Comparison of ENCODE assay signal across 25 cellular contexts in genomic region chr20:36478137-36478905, GRCh38.
DNase-seq lines count a peak whose midpoint lies in the region; ATAC-seq, FAIRE-seq and TF ChIP-seq lines count a peak whose summit lies in the region.
"Had no signal": no experiment of that assay in that cellular context is flagged by ENCODE, and none has a peak within 500 bp of the region (broad histone marks: within the 10 kb centered on the region; RNA-seq: fewer than 3 reads in every experiment).

No MANE protein-coding gene starts in this region.

- H3K27me3 ChIP-seq in left ventricle myocardium inferior (ENCODE audit: low read depth) (no peaks in the 10 kb centered on the region), astrocyte (ENCODE audit: insufficient read depth, low read length) (no peaks in the 10 kb centered on the region), tibial artery (no peaks in the 10 kb centered on the region)
- H3K27me3 ChIP-seq: BE2C, cardiac muscle cell, dorsolateral prefrontal cortex, left lung, right atrium auricular region, SJSA1, upper lobe of right lung had no signal

- peaks cover 97% of the 10 kb centered on the region for H4K20me1 ChIP-seq in astrocyte (ENCODE audit: insufficient read depth, low read length)

- TF ChIP-seq CTCF in left ventricle myocardium inferior (IDR thresholded peaks at IDR 0.05; ENCODE audit: borderline replicate concordance): peak; percentile 17
- TF ChIP-seq CTCF in astrocyte (IDR thresholded peaks at IDR 0.05; ENCODE audit: insufficient read depth, low read depth, low read length): no peak
- TF ChIP-seq CTCF in tibial artery (IDR thresholded peaks at IDR 0.05): no peak

- H3K4me3 Mint-ChIP-seq in astrocyte (ENCODE audit: unreplicated experiment): no peak overlapping the region
- H3K4me3 Mint-ChIP-seq in activated naive CD4-positive, alpha-beta T cell treated with anti-CD3 and anti-CD28 coated beads, Interleukin-2, amount 10 ng/mL, durations not matched to agents 7 days and 5 days: no peak overlapping the region
- H3K4me3 Mint-ChIP-seq: T-helper 2 cell treated with Interferon-gamma antibody and Interleukin-4, amounts not matched to agents 5 μg/mL and 100 μg/mL, for 36 hours; WTC11 had no signal

- no peak overlapping the region for H3K27ac Mint-ChIP-seq in astrocyte (ENCODE audit: unreplicated experiment)
- H3K27ac Mint-ChIP-seq in activated naive CD4-positive, alpha-beta T cell treated with anti-CD3 and anti-CD28 coated beads, Interleukin-2, amount 10 ng/mL, durations not matched to agents 7 days and 5 days: no peak overlapping the region
- H3K27ac Mint-ChIP-seq: T-helper 2 cell treated with Interferon-gamma antibody and Interleukin-4, amounts not matched to agents 5 μg/mL and 100 μg/mL, for 36 hours; WTC11 had no signal

- H3K4me1 Mint-ChIP-seq in astrocyte (ENCODE audit: low read depth, unreplicated experiment): peaks cover 46% of the 10 kb centered on the region
- H3K4me1 Mint-ChIP-seq in activated naive CD4-positive, alpha-beta T cell treated with anti-CD3 and anti-CD28 coated beads, Interleukin-2, amount 10 ng/mL, durations not matched to agents 7 days and 5 days: peaks cover 25% of the 10 kb centered on the region

- no peak overlapping the region for H3K4me2 ChIP-seq in astrocyte (ENCODE audit: low read length)

- no peak overlapping the region for H2AFZ ChIP-seq in astrocyte (ENCODE audit: low read depth, low read length)

- no peaks in the 10 kb centered on the region for H3K27me3 Mint-ChIP-seq in astrocyte (ENCODE audit: low read depth, unreplicated experiment)
- no peaks in the 10 kb centered on the region for H3K27me3 Mint-ChIP-seq in activated naive CD4-positive, alpha-beta T cell treated with anti-CD3 and anti-CD28 coated beads, Interleukin-2, amount 10 ng/mL, durations not matched to agents 7 days and 5 days

- H3K27ac ChIP-seq in left ventricle myocardium inferior (replicated peaks) (no peak overlapping the region), astrocyte (ENCODE audit: low read depth, low read length) (no peak overlapping the region), tibial artery (peak overlapping the region; percentile 64 to 77)
- H3K27ac ChIP-seq: cardiac muscle cell, left lung, SJSA1, upper lobe of right lung had no signal

- peaks cover 10% of the 10 kb centered on the region for H3K36me3 Mint-ChIP-seq in astrocyte (ENCODE audit: low read depth, unreplicated experiment)
- H3K36me3 Mint-ChIP-seq in activated naive CD4-positive, alpha-beta T cell treated with anti-CD3 and anti-CD28 coated beads, Interleukin-2, amount 10 ng/mL, durations not matched to agents 7 days and 5 days: peaks cover 1% of the 10 kb centered on the region
- H3K36me3 Mint-ChIP-seq: activated naive CD4-positive, alpha-beta T cell treated with anti-CD3 and anti-CD28 coated beads, Interleukin-2, amount 50 U/mL, for 72 hours; WTC11 had no signal

- H3K9me3 Mint-ChIP-seq in astrocyte (ENCODE audit: unreplicated experiment): no peaks in the 10 kb centered on the region
- no peaks in the 10 kb centered on the region for H3K9me3 Mint-ChIP-seq in activated naive CD4-positive, alpha-beta T cell treated with anti-CD3 and anti-CD28 coated beads, Interleukin-2, amount 10 ng/mL, durations not matched to agents 7 days and 5 days
- H3K9me3 Mint-ChIP-seq: activated naive CD4-positive, alpha-beta T cell treated with anti-CD3 and anti-CD28 coated beads, Interleukin-2, amount 50 U/mL, for 72 hours; T-helper 2 cell treated with Interferon-gamma antibody and Interleukin-4, amounts not matched to agents 5 μg/mL and 100 μg/mL, for 36 hours; WTC11 had no signal

- intact Hi-C loops in left ventricle myocardium inferior (cut with micrococcal nuclease) (no loop called here), Right ventricle myocardium inferior (cut with DNase I) (no loop called here), tibial artery (cut with DNase I; ENCODE audit: low total_unique reads) (no loop called here)

- H3K36me3 ChIP-seq in left ventricle myocardium inferior (no peaks in the 10 kb centered on the region), astrocyte (ENCODE audit: insufficient read depth, low read length) (peaks cover 25% of the 10 kb centered on the region), tibial artery (peaks cover 0 to 4% (median 0%) of the 10 kb centered on the region in 3 donors)
- H3K36me3 ChIP-seq: BE2C, left lung, right atrium auricular region, upper lobe of right lung had no signal

- DNase-seq in left ventricle myocardium inferior (no peak), Right ventricle myocardium inferior (ENCODE audit: missing footprints) (no peak), astrocyte (ENCODE audit: low read depth) (no peak), iris pigment epithelial cell (ENCODE audit: low read depth) (peak; percentile 88), tibial artery (no peak), DMS153 (lab: John Stamatoyannopoulos, UW) (no peak), NCI-H82 (lab: John Stamatoyannopoulos, UW) (no peak)
- no peak for DNase-seq in activated naive CD4-positive, alpha-beta T cell treated with anti-CD3 and anti-CD28 coated beads, Interleukin-2, amount 10 ng/mL, durations not matched to agents 7 days and 5 days
- DNase-seq: activated T-cell treated with anti-CD3 and anti-CD28 coated beads, Interleukin-2, amount 50 U/mL, for 48 hours; BE2C; dorsolateral prefrontal cortex; left lung; NCI-H1436; NCI-H774; PC-3; stimulated activated naive CD4-positive, alpha-beta T cell; upper lobe of right lung had no signal

- H3K9me3 ChIP-seq in left ventricle myocardium inferior (replicated peaks): no peaks in the 10 kb centered on the region
- no peaks in the 10 kb centered on the region for H3K9me3 ChIP-seq in astrocyte (ENCODE audit: insufficient read depth, low read depth, low read length)
- no peaks in the 10 kb centered on the region for H3K9me3 ChIP-seq in tibial artery
- H3K9me3 ChIP-seq: BE2C, left lung, right atrium auricular region, SJSA1, upper lobe of right lung had no signal

- peaks cover 99% of the 10 kb centered on the region for H3K79me2 ChIP-seq in astrocyte (ENCODE audit: insufficient read depth, low read length)

- H3K4me1 ChIP-seq in left ventricle myocardium inferior (peaks cover 85% of the 10 kb centered on the region), astrocyte (ENCODE audit: insufficient read depth, low read length) (peaks cover 44% of the 10 kb centered on the region), tibial artery (peaks cover 0 to 97% (median 78%) of the 10 kb centered on the region in 4 donors)

- FAIRE-seq in astrocyte (lab: Jason Lieb, UNC): no peak
- FAIRE-seq: G401.6, H1 had no signal

- CTCF ChIA-PET in activated naive CD4-positive, alpha-beta T cell treated with anti-CD3 and anti-CD28 coated beads, Interleukin-2, amount 10 ng/mL, durations not matched to agents 7 days and 5 days (lab: Charles Lee): interaction anchor here (0.7 kb wide), 1 partner anchor 43 kb away, joined by 3 read pairs; no protein-coding TSS in a partner anchor

- ATAC-seq in Right ventricle myocardium inferior: no peak
- ATAC-seq: left lung, PC-3, upper lobe of right lung, WTC11 had no signal

- peak overlapping the region; percentile 9 for H3K9ac ChIP-seq in astrocyte (ENCODE audit: low read length)

- H3K4me3 ChIP-seq in left ventricle myocardium inferior (no peak overlapping the region), astrocyte (ENCODE audit: insufficient read depth, low read depth, low read length) (no peak overlapping the region), tibial artery (no peak overlapping the region)
- H3K4me3 ChIP-seq: cardiac muscle cell, dorsolateral prefrontal cortex, left lung, right atrium auricular region, SJSA1, upper lobe of right lung had no signal

Comparison
In these comparisons a context has a peak if more than half of its experiments do, and no peak if none do; other contexts are left out.
1. H3K27ac ChIP-seq: peak in tibial artery (2 of 2); none in left ventricle myocardium inferior (single experiment) and astrocyte (single experiment).